ENCODE assay signal across 11 cellular contexts in the genomic region with DNA sequence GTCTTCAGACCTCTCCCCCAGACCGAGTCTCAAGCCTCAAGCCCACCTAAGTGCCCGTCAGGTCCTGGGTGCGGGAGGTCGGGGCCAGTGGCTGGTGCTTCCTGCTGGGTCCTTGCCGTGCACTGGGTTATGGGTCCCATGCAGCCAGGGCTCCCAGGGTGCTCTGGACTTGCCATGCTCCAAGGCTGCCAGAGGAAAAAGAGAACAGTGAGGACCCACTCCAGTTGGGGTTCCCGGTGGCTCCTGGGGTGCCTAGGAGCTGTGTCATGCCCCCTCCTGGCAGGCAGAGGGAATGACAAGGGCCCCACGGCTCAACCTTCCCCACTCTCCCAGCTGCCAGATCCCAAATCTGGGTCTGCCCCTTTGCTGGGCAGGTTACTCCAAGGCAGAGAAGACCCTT. TPM values are rescaled to one million over a fixed set of nuclear protein-coding genes. Genes with fewer than 3 reads are reported as not detected.
DNase-seq lines count a peak whose midpoint lies in the region; ATAC-seq and TF ChIP-seq lines count a peak whose summit lies in the region.
"Had no signal": no experiment of that assay in that cellular context is flagged by ENCODE, and none has a peak within 500 bp of the region (broad histone marks: within the 10 kb centered on the region; RNA-seq: fewer than 3 reads in every experiment).

No MANE protein-coding gene starts in this region.

- TF ChIP-seq CTCF in LNCaP clone FGC (IDR thresholded peaks at IDR 0.05; ENCODE audit: control insufficient read depth, extremely low read depth, insufficient read depth) (0 out of 2 replicates have a peak, but pooled peaks have one; percentile 17), progenitor cell of endocrine pancreas (IDR thresholded peaks at IDR 0.05; ENCODE audit: unreplicated experiment) (peak; percentile 39), uterus (IDR thresholded peaks at IDR 0.05) (no peak)

- H3K9me3 ChIP-seq in uterus = peaks cover 0 to under 1% of the 10 kb centered on the region in 2 donors
- H3K9me3 ChIP-seq: MG63, ovary had no signal

- no peaks in the 10 kb centered on the region for H3K4me1 ChIP-seq in uterus

- intact Hi-C loops in dendritic cell treated with granulocyte-macrophage colony-stimulating factor and Interleukin-4, amounts not matched to agents 40 ng/mL and 50 ng/mL, for 4 days (cut with micrococcal nuclease) = no loop called here
- intact Hi-C loops in uterus (cut with DNase I; ENCODE audit: low total_unique reads) = no loop called here

- H3K4me1 Mint-ChIP-seq in activated CD8-positive, alpha-beta memory T cell treated with anti-CD3 and anti-CD28 coated beads, Interleukin-2, amount 10 ng/mL, durations not matched to agents 7 days and 5 days = peaks cover 52% of the 10 kb centered on the region
- peaks cover 41% of the 10 kb centered on the region for H3K4me1 Mint-ChIP-seq in dendritic cell treated with granulocyte-macrophage colony-stimulating factor and Interleukin-4, amounts not matched to agents 40 ng/mL and 50 ng/mL, for 4 days (ENCODE audit: low read depth)
- no peaks in the 10 kb centered on the region for H3K4me1 Mint-ChIP-seq in progenitor cell of endocrine pancreas (ENCODE audit: low read depth)

- no peak overlapping the region for H3K27ac ChIP-seq in uterus
- H3K27ac ChIP-seq: ovary had no signal

- peaks cover 9% of the 10 kb centered on the region for H3K9me3 Mint-ChIP-seq in activated CD8-positive, alpha-beta memory T cell treated with anti-CD3 and anti-CD28 coated beads, Interleukin-2, amount 10 ng/mL, durations not matched to agents 7 days and 5 days (ENCODE audit: low read depth)
- H3K9me3 Mint-ChIP-seq in dendritic cell treated with granulocyte-macrophage colony-stimulating factor and Interleukin-4, amounts not matched to agents 40 ng/mL and 50 ng/mL, for 4 days = peaks cover 19% of the 10 kb centered on the region
- no peaks in the 10 kb centered on the region for H3K9me3 Mint-ChIP-seq in progenitor cell of endocrine pancreas (ENCODE audit: low read depth)

- no peaks in the 10 kb centered on the region for H3K27me3 Mint-ChIP-seq in activated CD8-positive, alpha-beta memory T cell treated with anti-CD3 and anti-CD28 coated beads, Interleukin-2, amount 10 ng/mL, durations not matched to agents 7 days and 5 days
- no peaks in the 10 kb centered on the region for H3K27me3 Mint-ChIP-seq in dendritic cell treated with granulocyte-macrophage colony-stimulating factor and Interleukin-4, amounts not matched to agents 40 ng/mL and 50 ng/mL, for 4 days
- H3K27me3 Mint-ChIP-seq in progenitor cell of endocrine pancreas = peaks cover 7% of the 10 kb centered on the region

- no peak for TF ChIP-seq POLR2A in uterus (IDR thresholded peaks at IDR 0.05)

- ATAC-seq in activated CD8-positive, alpha-beta memory T cell treated with anti-CD3 and anti-CD28 coated beads, Interleukin-2, amount 10 ng/mL, durations not matched to agents 7 days and 5 days = no peak

- peaks cover 73% of the 10 kb centered on the region for H3K36me3 Mint-ChIP-seq in activated CD8-positive, alpha-beta memory T cell treated with anti-CD3 and anti-CD28 coated beads, Interleukin-2, amount 10 ng/mL, durations not matched to agents 7 days and 5 days
- H3K36me3 Mint-ChIP-seq in dendritic cell treated with granulocyte-macrophage colony-stimulating factor and Interleukin-4, amounts not matched to agents 40 ng/mL and 50 ng/mL, for 4 days (ENCODE audit: low read depth) = peaks cover 82% of the 10 kb centered on the region
- H3K36me3 Mint-ChIP-seq in progenitor cell of endocrine pancreas (ENCODE audit: insufficient read depth) = no peaks in the 10 kb centered on the region

- no peak for DNase-seq in activated CD8-positive, alpha-beta memory T cell treated with anti-CD3 and anti-CD28 coated beads, Interleukin-2, amount 10 ng/mL, durations not matched to agents 7 days and 5 days
- no peak for DNase-seq in activated CD8-positive, alpha-beta memory T cell treated with anti-CD3 and anti-CD28 coated beads for 24 hours
- DNase-seq in LNCaP clone FGC (ENCODE audit: low read depth) (no peak), progenitor cell of endocrine pancreas (ENCODE audit: low spot score, unreplicated experiment) (no peak), uterus (no peak), NCI-H2081 treated with DMSO at 0.1 percent for 48 hours (lab: John Stamatoyannopoulos, UW) (no peak), inferior parietal cortex (ENCODE audit: extremely low spot score) (no peak)
- DNase-seq: MG63, ovary had no signal

- H3K4me3 Mint-ChIP-seq in activated CD8-positive, alpha-beta memory T cell treated with anti-CD3 and anti-CD28 coated beads, Interleukin-2, amount 10 ng/mL, durations not matched to agents 7 days and 5 days = no peak overlapping the region
- no peak overlapping the region for H3K4me3 Mint-ChIP-seq in dendritic cell treated with granulocyte-macrophage colony-stimulating factor and Interleukin-4, amounts not matched to agents 40 ng/mL and 50 ng/mL, for 4 days
- H3K4me3 Mint-ChIP-seq in progenitor cell of endocrine pancreas (ENCODE audit: low read depth) = no peak overlapping the region

- CTCF ChIA-PET in activated CD8-positive, alpha-beta memory T cell treated with anti-CD3 and anti-CD28 coated beads, Interleukin-2, amount 10 ng/mL, durations not matched to agents 7 days and 5 days (lab: Charles Lee) = interaction anchor here (0.5 to 8.8 kb wide), 6 partner anchors 11 to 128 kb away, joined by 3 to 140 read pairs (median 6); no protein-coding TSS in a partner anchor

- no peaks in the 10 kb centered on the region for H3K36me3 ChIP-seq in uterus
- H3K36me3 ChIP-seq: MG63, ovary had no signal

- no peaks in the 10 kb centered on the region for H3K27me3 ChIP-seq in uterus
- H3K27me3 ChIP-seq: MG63, ovary had no signal

- H3K4me3 ChIP-seq in LNCaP clone FGC (ENCODE audit: low read depth, low read length) (no peak overlapping the region), uterus (no peak overlapping the region)
- H3K4me3 ChIP-seq: MG63, ovary had no signal

- peak overlapping the region; percentile 61 for H3K27ac Mint-ChIP-seq in activated CD8-positive, alpha-beta memory T cell treated with anti-CD3 and anti-CD28 coated beads, Interleukin-2, amount 10 ng/mL, durations not matched to agents 7 days and 5 days
- H3K27ac Mint-ChIP-seq in dendritic cell treated with granulocyte-macrophage colony-stimulating factor and Interleukin-4, amounts not matched to agents 40 ng/mL and 50 ng/mL, for 4 days = peak overlapping the region; percentile 68
- no peak overlapping the region for H3K27ac Mint-ChIP-seq in progenitor cell of endocrine pancreas

RNA-seq across cellular contexts. Expression of gene SNX20, which starts 3.8 kb away (rescaled TPM):
- total RNA-seq in activated CD8-positive, alpha-beta memory T cell treated with anti-CD3 and anti-CD28 coated beads, Interleukin-2, amount 10 ng/mL, durations not matched to agents 7 days and 5 days = 10 to 100 TPM; 60.0 to 72.1 TPM
- total RNA-seq in progenitor cell of endocrine pancreas = not detected in 2 replicates
- 1 to 10 TPM in 3 of 4 donors, under 1 TPM in 1; 0.76 to 7.7 (median 4.4) TPM for total RNA-seq in uterus
- total RNA-seq: glomerular endothelial cell had no signal

RNA-seq across cellular contexts. Expression of gene NOD2, which starts 16.1 kb away (rescaled TPM):
- 10 to 100 TPM in 1 of 2 experiments, 1 to 10 TPM in 1; 6.5 to 10.7 TPM for total RNA-seq in activated CD8-positive, alpha-beta memory T cell treated with anti-CD3 and anti-CD28 coated beads, Interleukin-2, amount 10 ng/mL, durations not matched to agents 7 days and 5 days
- total RNA-seq in progenitor cell of endocrine pancreas = not detected in 2 replicates
- 1 to 10 TPM in 3 of 4 donors, not detected in 1; 1.5 to 5.6 (median 1.9) TPM for total RNA-seq in uterus

Comparison
In these comparisons a context has a peak if more than half of its experiments do, and no peak if none do; other contexts are left out.
1. CTCF ChIP-seq: peak in LNCaP clone FGC (single experiment) and progenitor cell of endocrine pancreas (single experiment); none in uterus (0 of 4).
2. RNA of gene SNX20, which starts 3.8 kb away (total RNA-seq): 60.0 to 72.1 TPM in activated CD8-positive, alpha-beta memory T cell treated with anti-CD3 and anti-CD28 coated beads, Interleukin-2, amount 10 ng/mL, durations not matched to agents 7 days and 5 days; 0.76 to 7.7 TPM in uterus and not detected in progenitor cell of endocrine pancreas; every median in the first group is over 4 times any median in the second.